Comparison of ENCODE assay signal across 18 cellular contexts in genomic region chr16:84834403-84834772, GRCh38. TPM values are rescaled to one million over a fixed set of nuclear protein-coding genes. Genes with fewer than 3 reads are reported as not detected.
DNase-seq lines count a peak whose midpoint lies in the region; ATAC-seq and TF ChIP-seq lines count a peak whose summit lies in the region.
"Had no signal": no experiment of that assay in that cellular context is flagged by ENCODE, and none has a peak within 500 bp of the region (broad histone marks: within the 10 kb centered on the region; RNA-seq: fewer than 3 reads in every experiment).

No MANE protein-coding gene starts in this region.

- no peaks in the 10 kb centered on the region; the same call in 1 of the 2 replicates for H4K20me1 ChIP-seq in IMR-90 (ENCODE audit: insufficient read depth, low read length)

- H2BK120ac ChIP-seq in IMR-90 (ENCODE audit: low read depth, low read length) (peak overlapping the region; percentile 100), mesenchymal stem cell (ENCODE audit: low read depth, low read length) (peak overlapping the region; percentile 0)

- H3K27ac ChIP-seq in IMR-90 (ENCODE audit: insufficient read depth, low read length) (peak overlapping the region; percentile 94), mesenchymal stem cell (ENCODE audit: low read length, poor library complexity, severe bottlenecking) (no peak overlapping the region), suprapubic skin (peak overlapping the region; percentile 75)
- H3K27ac ChIP-seq: parathyroid adenoma had no signal

- peak overlapping the region; percentile 60 to 69 for H2BK12ac ChIP-seq in mesenchymal stem cell (ENCODE audit: low read length in 2 of 2)

- no TSS peak for BruUV-seq in IMR-90 (replicated peaks; lab: Mats Ljungman, UMichigan)

- dilution Hi-C loops in IMR-90 (cut with HindIII; ENCODE audit: low sequenced_read_pairs, unreplicated experiment), result no loop called here

- DNase-seq in IMR-90 (no peak), cerebellum (ENCODE audit: low spot score) (peak; percentile 65), mesenchymal stem cell (no peak), suprapubic skin (ENCODE audit: low spot score in 2 of 2) (no peak), ureter (ENCODE audit: low spot score) (no peak), NCI-H2196 (lab: John Stamatoyannopoulos, UW; ENCODE audit: unreplicated experiment) (no peak)
- DNase-seq: activated CD4-positive, CD25-positive, alpha-beta regulatory T cell treated with anti-CD3 and anti-CD28 coated beads, Interleukin-2, amount 50 U/mL, for 72 hours; activated T-cell treated with anti-CD3 and anti-CD28 coated beads, Interleukin-2, amount 50 U/mL, for 1 hour; amniotic stem cell; CD4-positive, CD25-positive, alpha-beta regulatory T cell; effector memory CD4-positive, alpha-beta T cell; GDM1; NCI-H226; stimulated activated CD4-positive, alpha-beta T cell treated with anti-CD3 and anti-CD28 coated beads, Interleukin-2, amount 100 ng/mL, for 24 hours had no signal

- H3K18ac ChIP-seq in IMR-90 (ENCODE audit: low read depth, low read length) (peak overlapping the region; percentile 39; the same call in 1 of the 2 replicates), mesenchymal stem cell (ENCODE audit: low read depth in 1 of 2, low read length in 2 of 2) (peak overlapping the region in 1 of 2 experiments; percentile 58)

- H3K79me1 ChIP-seq in IMR-90 (ENCODE audit: low read depth in 1 of 2, low read length in 2 of 2) (peaks cover 35 to 75% of the 10 kb centered on the region in 2 experiments; a peak in 3 of 4 replicates), mesenchymal stem cell (replicated peaks; ENCODE audit: low read length, poor library complexity, severe bottlenecking) (no peaks in the 10 kb centered on the region)

- TF ChIP-seq POLR2A in IMR-90 (IDR thresholded peaks at IDR 0.05; ENCODE audit: low read depth, low read length) (no peak), suprapubic skin (IDR thresholded peaks at IDR 0.05) (no peak)

- no peak overlapping the region for H3K9ac ChIP-seq in IMR-90 (ENCODE audit: low read depth, low read length)
- no peak overlapping the region for H3K9ac ChIP-seq in mesenchymal stem cell (ENCODE audit: low read length)
- H3K9ac ChIP-seq: parathyroid adenoma had no signal

- no peaks in the 10 kb centered on the region for H3K9me3 ChIP-seq in IMR-90 (ENCODE audit: control insufficient read depth, insufficient read depth, low read length)
- no peaks in the 10 kb centered on the region for H3K9me3 ChIP-seq in mesenchymal stem cell (ENCODE audit: control insufficient read depth, low read length)
- H3K9me3 ChIP-seq in suprapubic skin, result no peaks in the 10 kb centered on the region

- H3K36me3 ChIP-seq in IMR-90 (ENCODE audit: control insufficient read depth, insufficient read depth, low read length) (peaks cover 23% of the 10 kb centered on the region), mesenchymal stem cell (ENCODE audit: control insufficient read depth in 1 of 2, insufficient read depth in 2 of 2, low read depth in 1 of 2, low read length in 2 of 2) (no peaks in the 10 kb centered on the region), suprapubic skin (peaks cover 5% of the 10 kb centered on the region)

- TF ChIP-seq CTCF in IMR-90 (conservative IDR thresholded peaks at IDR 0.05; ENCODE audit: low read depth, low read length) (no peak), suprapubic skin (IDR thresholded peaks at IDR 0.05) (no peak)

- peak overlapping the region; percentile 56; the same call in 1 of the 2 replicates for H3K14ac ChIP-seq in IMR-90 (replicated peaks; ENCODE audit: low read depth, low read length)
- no peak overlapping the region for H3K14ac ChIP-seq in mesenchymal stem cell (ENCODE audit: low read length in 2 of 2)

- H3K27me3 ChIP-seq in IMR-90 (ENCODE audit: control insufficient read depth, insufficient read depth, low read length) (no peaks in the 10 kb centered on the region), mesenchymal stem cell (ENCODE audit: control insufficient read depth in 1 of 2, insufficient read depth in 1 of 2, low read length in 2 of 2) (no peaks in the 10 kb centered on the region), suprapubic skin (no peaks in the 10 kb centered on the region)

- 100% methylated on average over 1 of the region's 6 CpGs; no CpG with 5 or more reads in 1 of the 2 experiments for WGBS in IMR-90 (ENCODE audit: extremely low coverage in 2 of 2, insufficient read length in 1 of 2), 2 experiments
- WGBS in mesenchymal stem cell, result 89% methylated on average over 6 of the region's 6 CpGs
- 63% methylated on average over 6 of the region's 6 CpGs for WGBS in suprapubic skin

- TF ChIP-seq RAD21 in IMR-90 (IDR thresholded peaks at IDR 0.05; ENCODE audit: low read length), result no peak

- H4K5ac ChIP-seq in IMR-90 (ENCODE audit: low read depth, low read length), result peak overlapping the region; percentile 35; the same call in 1 of the 2 replicates

- peak overlapping the region; percentile 47 for H2BK5ac ChIP-seq in IMR-90 (ENCODE audit: low read depth, low read length, poor library complexity, severe bottlenecking)
- no peak overlapping the region for H2BK5ac ChIP-seq in mesenchymal stem cell (ENCODE audit: low read depth, low read length, poor library complexity, severe bottlenecking)

- peak overlapping the region in 1 of 2 experiments; percentile 6; a peak in 3 of 4 replicates for H4K8ac ChIP-seq in IMR-90 (ENCODE audit: low read depth in 2 of 2, low read length in 2 of 2)
- no peak overlapping the region for H4K8ac ChIP-seq in mesenchymal stem cell (ENCODE audit: low read length)

- peak overlapping the region; percentile 98 for H4K91ac ChIP-seq in IMR-90 (ENCODE audit: insufficient read depth, low read depth, low read length)
- peak overlapping the region; percentile 47 for H4K91ac ChIP-seq in mesenchymal stem cell (ENCODE audit: low read length)

- H2AK5ac ChIP-seq in IMR-90 (ENCODE audit: low read depth, low read length) (peak overlapping the region; percentile 92), mesenchymal stem cell (ENCODE audit: low read length, severe bottlenecking) (peak overlapping the region; percentile 21)

- CTCF ChIA-PET in IMR-90 (lab: Yijun Ruan, JAX), result no interaction called here

- intact Hi-C loops in IMR-90 (cut with micrococcal nuclease), result no loop called here

- in situ Hi-C loops in IMR-90 (cut with MboI; ENCODE audit: low sequenced_read_pairs), result loop anchor here (5.0 kb wide), 1 partner anchor 77 kb away; no protein-coding TSS in a partner anchor

- H2AK9ac ChIP-seq in IMR-90 (replicated peaks; ENCODE audit: low read depth, low read length, poor library complexity), result no peak overlapping the region

- H3K4me1 ChIP-seq in IMR-90 (ENCODE audit: control insufficient read depth, insufficient read depth, low read length) (peaks cover 52% of the 10 kb centered on the region), mesenchymal stem cell (ENCODE audit: control insufficient read depth, insufficient read depth, low read depth, low read length) (peaks cover 55% of the 10 kb centered on the region), suprapubic skin (peaks cover 81% of the 10 kb centered on the region)
- H3K4me1 ChIP-seq: parathyroid adenoma had no signal

- no peak for ATAC-seq in IMR-90 (ENCODE audit: low read depth)
- no peak for ATAC-seq in GM19351 (IDR thresholded peaks at IDR 0.05; ENCODE audit: unreplicated experiment)
- no peak for ATAC-seq in HG03469 (IDR thresholded peaks at IDR 0.05; ENCODE audit: unreplicated experiment)
- ATAC-seq: HCT116 had no signal

- H2BK15ac ChIP-seq in IMR-90 (ENCODE audit: low read depth, low read length) (peak overlapping the region; percentile 65; the same call in 1 of the 3 replicates), mesenchymal stem cell (ENCODE audit: low read depth, poor library complexity, severe bottlenecking) (peak overlapping the region; percentile 44)

- H3K4ac ChIP-seq in IMR-90 (ENCODE audit: low read depth, low read length), result peak overlapping the region; percentile 96
- H3K4ac ChIP-seq in mesenchymal stem cell (ENCODE audit: low read depth in 1 of 2, low read length in 2 of 2), result no peak overlapping the region

- H2BK20ac ChIP-seq in IMR-90 (ENCODE audit: low read depth, low read length), result peak overlapping the region; percentile 96

- H3K4me3 ChIP-seq in IMR-90 (ENCODE audit: insufficient read depth, low read depth, low read length), result no peak overlapping the region
- H3K4me3 ChIP-seq in mesenchymal stem cell (ENCODE audit: insufficient read depth in 1 of 2, low read depth in 1 of 2, low read length in 2 of 2), result no peak overlapping the region
- H3K4me3 ChIP-seq in suprapubic skin, result no peak overlapping the region

- H3K4me2 ChIP-seq in IMR-90 (ENCODE audit: low read depth, low read length) (no peak overlapping the region), mesenchymal stem cell (ENCODE audit: low read length, poor library complexity, severe bottlenecking) (no peak overlapping the region)

- no peak overlapping the region for H3K56ac ChIP-seq in IMR-90 (ENCODE audit: extremely low read depth, insufficient read depth, low read length)

- no peak for TF ChIP-seq EP300 in suprapubic skin (IDR thresholded peaks at IDR 0.05)

- H3K9me1 ChIP-seq in IMR-90 (ENCODE audit: insufficient read depth, low read length), result peaks cover 55% of the 10 kb centered on the region

- H2AFZ ChIP-seq in IMR-90 (replicated peaks; ENCODE audit: low read length, poor library complexity), result no peak overlapping the region
- H2AFZ ChIP-seq in mesenchymal stem cell (ENCODE audit: low read depth, low read length), result no peak overlapping the region
- H2AFZ ChIP-seq: parathyroid adenoma had no signal

- H3K23ac ChIP-seq in IMR-90 (ENCODE audit: low read depth, low read length), result no peak overlapping the region
- H3K23ac ChIP-seq in mesenchymal stem cell (ENCODE audit: low read length in 2 of 2), result no peak overlapping the region

- POLR2A ChIA-PET in IMR-90 (lab: Charles Lee; ENCODE audit: unreplicated experiment), result interaction anchor here (0.6 kb wide), 1 partner anchor 141 kb away, joined by 3 read pairs; no protein-coding TSS in a partner anchor

TF ChIP-seq in IMR-90, 13 proteins besides CTCF, POLR2A, EP300 and RAD21 (continues in another document):
- TF ChIP-seq CHD1 (IDR thresholded peaks at IDR 0.05; ENCODE audit: low read depth, low read length), result no peak
- TF ChIP-seq CEBPB (IDR thresholded peaks at IDR 0.05; ENCODE audit: low read depth, low read length), result no peak
- TF ChIP-seq USF2 (IDR thresholded peaks at IDR 0.05; ENCODE audit: low read depth, low read length), result no peak

RNA-seq across cellular contexts. Expression of gene CRISPLD2, which starts 14.6 kb away (rescaled TPM):
- total RNA-seq in IMR-90 (2012; rRNA removed) (35.0 and 37.5 TPM in 2 replicates), cerebellum (4.8 TPM), suprapubic skin (100 to 1,000 TPM in 1 of 4 donors, 10 to 100 TPM in 3; 54.9 to 109 (median 63.4) TPM), ureter (192 TPM)
- polyA plus RNA-seq in IMR-90 (2012; rRNA removed), result 21.3 and 23.1 TPM in 2 replicates
- 17.6 and 30.1 TPM in 2 replicates for polyA plus RNA-seq in IMR-90 (2012; cell fraction: cytosol; rRNA removed)
- polyA plus RNA-seq in IMR-90 (2012; cell fraction: nucleus; rRNA removed; ENCODE audit: low replicate concordance), result 26.7 and 30.7 TPM in 2 replicates
- 92.2 TPM for polyA plus RNA-seq in mesenchymal stem cell (2013, experiment 1 of 2)
- 91.8 TPM for polyA plus RNA-seq in mesenchymal stem cell (2013, experiment 2 of 2)
